ENCODE assay signal across 1 cellular context in the genomic region with DNA sequence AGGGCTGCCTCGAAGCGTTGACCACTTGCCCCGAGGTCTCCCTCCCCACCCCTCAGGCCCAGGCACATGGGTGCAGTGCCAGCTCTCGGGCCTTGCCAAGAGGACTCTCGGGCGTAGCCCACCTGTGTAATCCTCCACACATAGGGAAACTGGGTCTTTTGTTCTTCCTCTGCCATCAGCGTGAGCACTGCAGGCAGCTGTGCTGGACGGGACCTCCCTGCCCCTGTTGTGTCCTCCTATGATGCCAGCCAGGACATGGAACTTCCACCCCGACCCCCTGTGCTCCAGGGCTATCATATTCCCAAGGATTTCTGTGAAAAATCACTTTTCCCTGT.
TF ChIP-seq lines count a peak whose summit lies in the region.

No MANE protein-coding gene starts in this region.

TF ChIP-seq in GM23338, 12 proteins besides CTCF, POLR2A, EP300 and RAD21 (continued from another document):
- TF ChIP-seq, protein P1, sequence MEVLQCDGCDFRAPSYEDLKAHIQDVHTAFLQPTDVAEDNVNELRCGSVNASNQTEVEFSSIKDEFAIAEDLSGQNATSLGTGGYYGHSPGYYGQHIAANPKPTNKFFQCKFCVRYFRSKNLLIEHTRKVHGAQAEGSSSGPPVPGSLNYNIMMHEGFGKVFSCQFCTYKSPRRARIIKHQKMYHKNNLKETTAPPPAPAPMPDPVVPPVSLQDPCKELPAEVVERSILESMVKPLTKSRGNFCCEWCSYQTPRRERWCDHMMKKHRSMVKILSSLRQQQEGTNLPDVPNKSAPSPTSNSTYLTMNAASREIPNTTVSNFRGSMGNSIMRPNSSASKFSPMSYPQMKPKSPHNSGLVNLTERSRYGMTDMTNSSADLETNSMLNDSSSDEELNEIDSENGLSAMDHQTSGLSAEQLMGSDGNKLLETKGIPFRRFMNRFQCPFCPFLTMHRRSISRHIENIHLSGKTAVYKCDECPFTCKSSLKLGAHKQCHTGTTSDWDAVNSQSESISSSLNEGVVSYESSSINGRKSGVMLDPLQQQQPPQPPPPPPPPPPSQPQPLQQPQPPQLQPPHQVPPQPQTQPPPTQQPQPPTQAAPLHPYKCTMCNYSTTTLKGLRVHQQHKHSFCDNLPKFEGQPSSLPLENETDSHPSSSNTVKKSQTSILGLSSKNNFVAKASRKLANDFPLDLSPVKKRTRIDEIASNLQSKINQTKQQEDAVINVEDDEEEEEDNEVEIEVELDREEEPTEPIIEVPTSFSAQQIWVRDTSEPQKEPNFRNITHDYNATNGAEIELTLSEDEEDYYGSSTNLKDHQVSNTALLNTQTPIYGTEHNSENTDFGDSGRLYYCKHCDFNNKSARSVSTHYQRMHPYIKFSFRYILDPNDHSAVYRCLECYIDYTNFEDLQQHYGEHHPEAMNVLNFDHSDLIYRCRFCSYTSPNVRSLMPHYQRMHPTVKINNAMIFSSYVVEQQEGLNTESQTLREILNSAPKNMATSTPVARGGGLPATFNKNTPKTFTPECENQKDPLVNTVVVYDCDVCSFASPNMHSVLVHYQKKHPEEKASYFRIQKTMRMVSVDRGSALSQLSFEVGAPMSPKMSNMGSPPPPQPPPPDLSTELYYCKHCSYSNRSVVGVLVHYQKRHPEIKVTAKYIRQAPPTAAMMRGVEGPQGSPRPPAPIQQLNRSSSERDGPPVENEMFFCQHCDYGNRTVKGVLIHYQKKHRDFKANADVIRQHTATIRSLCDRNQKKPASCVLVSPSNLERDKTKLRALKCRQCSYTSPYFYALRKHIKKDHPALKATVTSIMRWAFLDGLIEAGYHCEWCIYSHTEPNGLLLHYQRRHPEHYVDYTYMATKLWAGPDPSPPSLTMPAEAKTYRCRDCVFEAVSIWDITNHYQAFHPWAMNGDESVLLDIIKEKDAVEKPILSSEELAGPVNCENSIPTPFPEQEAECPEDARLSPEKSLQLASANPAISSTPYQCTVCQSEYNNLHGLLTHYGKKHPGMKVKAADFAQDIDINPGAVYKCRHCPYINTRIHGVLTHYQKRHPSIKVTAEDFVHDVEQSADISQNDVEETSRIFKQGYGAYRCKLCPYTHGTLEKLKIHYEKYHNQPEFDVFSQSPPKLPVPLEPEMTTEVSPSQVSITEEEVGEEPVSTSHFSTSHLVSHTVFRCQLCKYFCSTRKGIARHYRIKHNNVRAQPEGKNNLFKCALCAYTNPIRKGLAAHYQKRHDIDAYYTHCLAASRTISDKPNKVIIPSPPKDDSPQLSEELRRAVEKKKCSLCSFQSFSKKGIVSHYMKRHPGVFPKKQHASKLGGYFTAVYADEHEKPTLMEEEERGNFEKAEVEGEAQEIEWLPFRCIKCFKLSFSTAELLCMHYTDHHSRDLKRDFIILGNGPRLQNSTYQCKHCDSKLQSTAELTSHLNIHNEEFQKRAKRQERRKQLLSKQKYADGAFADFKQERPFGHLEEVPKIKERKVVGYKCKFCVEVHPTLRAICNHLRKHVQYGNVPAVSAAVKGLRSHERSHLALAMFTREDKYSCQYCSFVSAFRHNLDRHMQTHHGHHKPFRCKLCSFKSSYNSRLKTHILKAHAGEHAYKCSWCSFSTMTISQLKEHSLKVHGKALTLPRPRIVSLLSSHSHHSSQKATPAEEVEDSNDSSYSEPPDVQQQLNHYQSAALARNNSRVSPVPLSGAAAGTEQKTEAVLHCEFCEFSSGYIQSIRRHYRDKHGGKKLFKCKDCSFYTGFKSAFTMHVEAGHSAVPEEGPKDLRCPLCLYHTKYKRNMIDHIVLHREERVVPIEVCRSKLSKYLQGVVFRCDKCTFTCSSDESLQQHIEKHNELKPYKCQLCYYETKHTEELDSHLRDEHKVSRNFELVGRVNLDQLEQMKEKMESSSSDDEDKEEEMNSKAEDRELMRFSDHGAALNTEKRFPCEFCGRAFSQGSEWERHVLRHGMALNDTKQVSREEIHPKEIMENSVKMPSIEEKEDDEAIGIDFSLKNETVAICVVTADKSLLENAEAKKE (CRISPR knock-in tag; IDR thresholded peaks at IDR 0.05) = no peak
- TF ChIP-seq JUNB (IDR thresholded peaks at IDR 0.05; ENCODE audit: unreplicated experiment) = no peak
- TF ChIP-seq EZH2phosphoT487 (IDR thresholded peaks at IDR 0.05; ENCODE audit: unreplicated experiment) = no peak
- no peak for TF ChIP-seq EZH2 (IDR thresholded peaks at IDR 0.05; ENCODE audit: low read depth, unreplicated experiment)
- TF ChIP-seq ZNF114 (CRISPR knock-in tag; IDR thresholded peaks at IDR 0.05) = no peak
- TF ChIP-seq ZNF331 (CRISPR knock-in tag; IDR thresholded peaks at IDR 0.05; ENCODE audit: low read depth) = no peak
- TF ChIP-seq POLR2AphosphoS5 (IDR thresholded peaks at IDR 0.05; ENCODE audit: low read depth) = no peak
- no peak for TF ChIP-seq NANOG (IDR thresholded peaks at IDR 0.05; ENCODE audit: borderline replicate concordance)
- TF ChIP-seq CREB1 (CRISPR knock-in tag; IDR thresholded peaks at IDR 0.05; ENCODE audit: low read depth) = no peak
- TF ChIP-seq, protein P2, sequence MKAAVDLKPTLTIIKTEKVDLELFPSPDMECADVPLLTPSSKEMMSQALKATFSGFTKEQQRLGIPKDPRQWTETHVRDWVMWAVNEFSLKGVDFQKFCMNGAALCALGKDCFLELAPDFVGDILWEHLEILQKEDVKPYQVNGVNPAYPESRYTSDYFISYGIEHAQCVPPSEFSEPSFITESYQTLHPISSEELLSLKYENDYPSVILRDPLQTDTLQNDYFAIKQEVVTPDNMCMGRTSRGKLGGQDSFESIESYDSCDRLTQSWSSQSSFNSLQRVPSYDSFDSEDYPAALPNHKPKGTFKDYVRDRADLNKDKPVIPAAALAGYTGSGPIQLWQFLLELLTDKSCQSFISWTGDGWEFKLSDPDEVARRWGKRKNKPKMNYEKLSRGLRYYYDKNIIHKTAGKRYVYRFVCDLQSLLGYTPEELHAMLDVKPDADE (IDR thresholded peaks at IDR 0.05) = no peak
